In the genomic region with DNA sequence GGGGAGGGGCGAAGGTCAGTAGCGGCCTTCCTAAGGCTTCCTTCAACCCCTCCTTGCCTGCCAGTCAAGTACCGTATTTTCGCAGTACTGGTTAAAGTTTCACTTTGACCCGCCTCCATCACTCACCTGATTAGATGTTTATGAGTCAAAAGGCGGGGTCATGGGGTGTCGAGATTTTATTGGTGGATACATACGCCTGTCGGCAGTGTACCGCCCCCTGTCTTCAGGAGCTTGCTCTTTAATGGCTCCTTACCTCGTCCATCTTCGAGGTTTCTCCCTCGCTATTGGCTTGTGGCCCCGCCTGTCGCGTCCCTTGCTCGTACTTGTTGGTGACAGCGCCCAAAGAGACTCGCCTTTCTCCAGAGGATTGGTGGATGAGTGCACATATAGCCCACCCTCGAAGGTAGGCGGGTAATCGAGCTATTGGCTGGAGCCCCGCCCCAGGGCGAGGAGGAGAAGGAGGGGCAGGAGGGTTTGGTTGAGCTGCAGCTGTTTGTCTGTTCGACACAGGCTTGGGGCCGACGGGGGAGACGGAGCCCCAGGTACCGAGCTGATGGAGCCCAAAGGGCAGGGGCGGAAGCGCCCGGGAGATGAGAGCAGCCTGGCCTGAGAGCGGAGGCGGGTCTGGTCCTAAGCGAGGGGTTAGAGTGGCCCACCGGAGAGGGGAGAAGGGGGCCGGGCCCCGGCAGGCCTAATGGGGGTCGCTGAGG, we compare ENCODE assay signal across 8 cellular contexts.
DNase-seq lines count a peak whose midpoint lies in the region; ATAC-seq lines count a peak whose summit lies in the region.

Gene RAB5B (plus strand): TSS at position 481 of the 710 bp plus-strand sequence. CDS start 12,883 bp downstream, outside the sequence.

- ATAC-seq in GM19043 (IDR thresholded peaks at IDR 0.05; ENCODE audit: low read depth, unreplicated experiment) (peak; percentile 89), HG03354 (IDR thresholded peaks at IDR 0.05; ENCODE audit: poor library complexity, severe bottlenecking, unreplicated experiment) (peak; percentile 92)

- peak; percentile 95 for DNase-seq in AG20443 (ENCODE audit: low spot score)
- DNase-seq in NCI-H446 (lab: John Stamatoyannopoulos, UW) = peak; percentile 98 to 99
- peak; percentile 98 for DNase-seq in activated CD4-positive, CD25-positive, alpha-beta regulatory T cell treated with anti-CD3 and anti-CD28 coated beads, Interleukin-2, amount 50 U/mL, for 16 hours (ENCODE audit: low read depth, low spot score)
- peak; percentile 100 for DNase-seq in cerebellar cortex (ENCODE audit: low spot score)
- DNase-seq in iris pigment epithelial cell (ENCODE audit: low read depth) = peak; percentile 100
- DNase-seq in stimulated activated CD4-positive, alpha-beta T cell treated with anti-CD3 and anti-CD28 coated beads, Interleukin-12 subunit alpha, Interleukin-12 subunit beta, amount 100 ng/mL, for 24 hours (ENCODE audit: low read depth in 2 of 2) = peak; percentile 91 to 96

Comparison
In these comparisons a context has a peak if more than half of its experiments do, and no peak if none do; other contexts are left out.
1. Peak in every context shown above with its lines: DNase-seq and ATAC-seq.